ENCODE assay signal across 1 cellular context in the genomic region with DNA sequence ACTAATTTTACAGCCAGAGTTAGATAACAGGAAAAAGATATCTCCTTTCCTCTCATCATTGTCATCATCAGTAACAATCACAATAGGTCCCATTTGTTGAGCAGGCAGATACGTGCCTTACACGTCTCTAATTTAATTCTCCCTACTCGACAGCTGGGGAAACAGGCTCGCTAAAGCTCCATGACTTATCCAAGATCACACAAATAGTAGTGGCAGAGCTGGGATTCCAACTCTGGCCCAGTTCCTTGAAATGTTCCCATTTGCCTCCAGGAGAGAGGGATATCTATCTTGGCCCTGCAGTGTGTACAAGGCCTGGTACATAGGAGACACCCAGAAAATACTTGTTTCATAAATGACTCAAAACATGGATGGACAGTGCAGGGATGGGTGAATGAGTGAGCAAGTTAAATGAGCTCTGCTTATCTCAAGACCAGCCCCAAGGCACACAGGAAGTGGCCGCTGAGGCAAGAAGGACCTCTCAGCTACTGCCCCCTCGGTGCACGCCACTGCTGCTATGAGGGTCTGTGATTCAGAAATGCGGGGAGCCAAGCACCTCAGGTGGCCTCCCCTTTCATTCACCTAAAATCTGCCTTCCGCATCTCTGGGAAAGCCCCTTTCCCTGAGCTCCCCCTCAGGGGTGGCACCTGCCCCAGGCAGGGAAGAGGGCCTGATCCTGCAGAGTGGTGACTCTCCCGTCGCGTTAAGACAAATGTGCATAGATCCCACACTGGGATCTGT.
TF ChIP-seq lines count a peak whose summit lies in the region.

No MANE protein-coding gene starts in this region.

TF ChIP-seq in GM23338, 12 proteins besides CTCF, POLR2A, EP300 and RAD21 (continued from another document):
- TF ChIP-seq, protein P1, sequence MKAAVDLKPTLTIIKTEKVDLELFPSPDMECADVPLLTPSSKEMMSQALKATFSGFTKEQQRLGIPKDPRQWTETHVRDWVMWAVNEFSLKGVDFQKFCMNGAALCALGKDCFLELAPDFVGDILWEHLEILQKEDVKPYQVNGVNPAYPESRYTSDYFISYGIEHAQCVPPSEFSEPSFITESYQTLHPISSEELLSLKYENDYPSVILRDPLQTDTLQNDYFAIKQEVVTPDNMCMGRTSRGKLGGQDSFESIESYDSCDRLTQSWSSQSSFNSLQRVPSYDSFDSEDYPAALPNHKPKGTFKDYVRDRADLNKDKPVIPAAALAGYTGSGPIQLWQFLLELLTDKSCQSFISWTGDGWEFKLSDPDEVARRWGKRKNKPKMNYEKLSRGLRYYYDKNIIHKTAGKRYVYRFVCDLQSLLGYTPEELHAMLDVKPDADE (IDR thresholded peaks at IDR 0.05): no peak
